20 cellular contexts compared by ENCODE assay signal in genomic region chr2:224850081-224850480, GRCh38.
DNase-seq lines count a peak whose midpoint lies in the region; ATAC-seq and TF ChIP-seq lines count a peak whose summit lies in the region.
"Had no signal": no experiment of that assay in that cellular context is flagged by ENCODE, and none has a peak within 500 bp of the region (broad histone marks: within the 10 kb centered on the region; RNA-seq: fewer than 3 reads in every experiment).

No MANE protein-coding gene starts in this region.

- no peak overlapping the region for H3K27ac ChIP-seq in CD4-positive, alpha-beta T cell (ENCODE audit: low read depth, low read length)
- no peak overlapping the region for H3K27ac ChIP-seq in foreskin keratinocyte
- H3K27ac ChIP-seq: left lung, thyroid gland had no signal

- intact Hi-C loops in CD4-positive, alpha-beta T cell (cut with DNase I, micrococcal nuclease), result no loop called here

- H3K9me3 Mint-ChIP-seq in CD4-positive, alpha-beta T cell, result no peaks in the 10 kb centered on the region
- H3K9me3 Mint-ChIP-seq in HFFc6, result no peaks in the 10 kb centered on the region
- no peaks in the 10 kb centered on the region for H3K9me3 Mint-ChIP-seq in activated naive CD8-positive, alpha-beta T cell treated with anti-CD3 and anti-CD28 coated beads, Interleukin-2, amount 50 U/mL, for 24 hours
- H3K9me3 Mint-ChIP-seq: CD4-positive, CD25-positive, alpha-beta regulatory T cell; nephron progenitor cell had no signal

- POLR2A ChIA-PET in CD4-positive, alpha-beta T cell (lab: Charles Lee), result no interaction called here

- H3K4me1 ChIP-seq in foreskin keratinocyte, result no peaks in the 10 kb centered on the region
- H3K4me1 ChIP-seq: breast epithelium, thyroid gland had no signal

- CTCF ChIA-PET in CD4-positive, alpha-beta T cell (lab: Charles Lee), result interaction anchor here (1.0 kb wide), 1 partner anchor 19 kb away, joined by 3 read pairs; no protein-coding TSS in a partner anchor

- peaks cover 5% of the 10 kb centered on the region for H3K4me1 Mint-ChIP-seq in CD4-positive, alpha-beta T cell (ENCODE audit: low read depth)
- peaks cover 29% of the 10 kb centered on the region for H3K4me1 Mint-ChIP-seq in HFFc6 (ENCODE audit: low read depth)
- H3K4me1 Mint-ChIP-seq in activated naive CD8-positive, alpha-beta T cell treated with anti-CD3 and anti-CD28 coated beads, Interleukin-2, amount 50 U/mL, for 24 hours, result peaks cover 14% of the 10 kb centered on the region
- H3K4me1 Mint-ChIP-seq: nephron progenitor cell had no signal

- H3K9me3 ChIP-seq in CD4-positive, alpha-beta T cell (ENCODE audit: control insufficient read depth, low read length), result no peaks in the 10 kb centered on the region
- H3K9me3 ChIP-seq: breast epithelium, left lung, thyroid gland had no signal

- no peaks in the 10 kb centered on the region for H3K27me3 Mint-ChIP-seq in CD4-positive, alpha-beta T cell
- H3K27me3 Mint-ChIP-seq in HFFc6 (ENCODE audit: insufficient read depth), result peaks cover 6% of the 10 kb centered on the region; the same call in 1 of the 2 replicates
- no peaks in the 10 kb centered on the region for H3K27me3 Mint-ChIP-seq in activated naive CD8-positive, alpha-beta T cell treated with anti-CD3 and anti-CD28 coated beads, Interleukin-2, amount 50 U/mL, for 24 hours
- H3K27me3 Mint-ChIP-seq: CD4-positive, CD25-positive, alpha-beta regulatory T cell had no signal

- DNase-seq in CD4-positive, alpha-beta T cell, result no peak
- DNase-seq in HFFc6, result peak; percentile 28
- no peak for DNase-seq in activated naive CD8-positive, alpha-beta T cell treated with anti-CD3 and anti-CD28 coated beads, Interleukin-2, amount 50 U/mL, for 24 hours
- peak in 1 of 2 donors; percentile 28 for DNase-seq in foreskin keratinocyte
- DNase-seq in NCI-H1930 (lab: John Stamatoyannopoulos, UW), result no peak
- no peak for DNase-seq in medulla oblongata (ENCODE audit: extremely low spot score)
- no peak for DNase-seq in midbrain (lab: John Stamatoyannopoulos, UW)
- DNase-seq: activated CD4-positive, alpha-beta T cell treated with anti-CD3 and anti-CD28 coated beads for 1 hour; CD4-positive, CD25-positive, alpha-beta regulatory T cell; DMS 273 treated with DMSO at 0.1 percent for 48 hours; GDM1; left lung; NCI-H1694 treated with DMSO at 0.1 percent for 48 hours; NCI-H2227 treated with DMSO at 0.1 percent for 48 hours; nephron progenitor cell; SHP77; stimulated activated naive CD4-positive, alpha-beta T cell; thyroid gland had no signal

- H3K27me3 ChIP-seq in CD4-positive, alpha-beta T cell (ENCODE audit: control insufficient read depth, insufficient read depth, low read length), result no peaks in the 10 kb centered on the region
- no peaks in the 10 kb centered on the region for H3K27me3 ChIP-seq in foreskin keratinocyte
- H3K27me3 ChIP-seq: breast epithelium, left lung, thyroid gland had no signal

- H3K27ac Mint-ChIP-seq in CD4-positive, alpha-beta T cell, result peak overlapping the region; percentile 76
- peak overlapping the region; percentile 44 for H3K27ac Mint-ChIP-seq in HFFc6
- H3K27ac Mint-ChIP-seq in activated naive CD8-positive, alpha-beta T cell treated with anti-CD3 and anti-CD28 coated beads, Interleukin-2, amount 50 U/mL, for 24 hours, result no peak overlapping the region
- H3K27ac Mint-ChIP-seq: nephron progenitor cell had no signal

- no peak overlapping the region for H3K4me3 Mint-ChIP-seq in CD4-positive, alpha-beta T cell
- no peak overlapping the region for H3K4me3 Mint-ChIP-seq in HFFc6
- H3K4me3 Mint-ChIP-seq in activated naive CD8-positive, alpha-beta T cell treated with anti-CD3 and anti-CD28 coated beads, Interleukin-2, amount 50 U/mL, for 24 hours, result no peak overlapping the region
- H3K4me3 Mint-ChIP-seq: CD4-positive, CD25-positive, alpha-beta regulatory T cell; nephron progenitor cell had no signal

- TF ChIP-seq CTCF in CD4-positive, alpha-beta T cell (IDR thresholded peaks at IDR 0.05), result no peak
- TF ChIP-seq CTCF in HFFc6 (IDR thresholded peaks at IDR 0.05) (no peak), foreskin keratinocyte (conservative IDR thresholded peaks at IDR 0.05) (no peak)

- no peak for ATAC-seq in CD4-positive, alpha-beta T cell (ENCODE audit: poor library complexity)
- ATAC-seq in activated naive CD8-positive, alpha-beta T cell treated with anti-CD3 and anti-CD28 coated beads, Interleukin-2, amount 50 U/mL, for 24 hours, result peak; percentile 43
- ATAC-seq in foreskin keratinocyte, result peak; percentile 58
- no peak for ATAC-seq in HG03439 (IDR thresholded peaks at IDR 0.05; ENCODE audit: unreplicated experiment)

- peaks cover 96% of the 10 kb centered on the region for H3K36me3 Mint-ChIP-seq in CD4-positive, alpha-beta T cell (ENCODE audit: low read depth)
- peaks cover 69% of the 10 kb centered on the region for H3K36me3 Mint-ChIP-seq in HFFc6 (ENCODE audit: low read depth)
- peaks cover 68% of the 10 kb centered on the region for H3K36me3 Mint-ChIP-seq in activated naive CD8-positive, alpha-beta T cell treated with anti-CD3 and anti-CD28 coated beads, Interleukin-2, amount 50 U/mL, for 24 hours (ENCODE audit: low read depth)

Comparison
In these comparisons a context has a peak if more than half of its experiments do, and no peak if none do; other contexts are left out.
1. ATAC-seq: peak in activated naive CD8-positive, alpha-beta T cell treated with anti-CD3 and anti-CD28 coated beads, Interleukin-2, amount 50 U/mL, for 24 hours (single experiment) and foreskin keratinocyte (single experiment); none in CD4-positive, alpha-beta T cell (single experiment) and HG03439 (single experiment).